In the genomic region with DNA sequence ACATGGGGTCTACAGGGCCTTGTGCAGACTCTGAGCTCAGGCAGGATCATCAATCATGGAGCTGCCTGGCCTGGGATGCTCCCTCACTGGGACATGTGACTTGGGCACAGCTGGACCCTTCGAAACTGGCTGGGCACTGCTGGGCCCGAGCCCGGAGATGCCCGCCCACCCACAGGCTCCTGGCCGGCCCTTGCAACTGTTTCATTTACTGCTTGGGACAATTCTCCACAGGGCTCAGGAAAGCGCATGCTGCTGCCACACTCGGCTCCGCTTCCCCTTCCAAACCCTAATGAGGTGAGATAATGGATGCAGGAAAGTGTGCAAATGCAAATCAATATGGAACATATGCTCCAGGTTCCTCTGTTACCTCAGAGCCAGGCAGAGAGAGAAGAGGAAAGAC, we compare ENCODE assay signal across 14 cellular contexts.
DNase-seq lines count a peak whose midpoint lies in the region; ATAC-seq and TF ChIP-seq lines count a peak whose summit lies in the region.
"Had no signal": no experiment of that assay in that cellular context is flagged by ENCODE, and none has a peak within 500 bp of the region (broad histone marks: within the 10 kb centered on the region; RNA-seq: fewer than 3 reads in every experiment).

No MANE protein-coding gene starts in this region.

- peaks cover 2% of the 10 kb centered on the region for H3K27me3 Mint-ChIP-seq in brain
- H3K27me3 Mint-ChIP-seq: CD4-positive, alpha-beta T cell had no signal

- DNase-seq in Ammon's horn (ENCODE audit: low spot score) = peak; percentile 30
- peak; percentile 97 for DNase-seq in G401 (ENCODE audit: low spot score)
- peak; percentile 33 for DNase-seq in globus pallidus (ENCODE audit: low spot score)
- DNase-seq in aorta = no peak
- no peak for DNase-seq in hepatic stellate cell (ENCODE audit: low spot score)
- DNase-seq: Caco-2; CD4-positive, alpha-beta T cell; GF-D8 had no signal

- no peak overlapping the region for H3K27ac ChIP-seq in aorta (ENCODE audit: low read depth in 1 of 2, low read length in 2 of 2)
- H3K27ac ChIP-seq: C4-2B had no signal

- ATAC-seq in aorta (ENCODE audit: low FRiP score) = no peak
- no peak for ATAC-seq in GM18519 (IDR thresholded peaks at IDR 0.05; ENCODE audit: low FRiP score, unreplicated experiment)
- ATAC-seq: GM12878 had no signal

- no peak for TF ChIP-seq CTCF in brain (conservative IDR thresholded peaks at IDR 0.05)

- peak overlapping the region in 4 of 5 experiments; percentile 28 to 85 (median 46) for H3K27ac Mint-ChIP-seq in brain
- H3K27ac Mint-ChIP-seq: CD4-positive, alpha-beta T cell had no signal

- H3K27me3 ChIP-seq in aorta (ENCODE audit: control insufficient read depth in 1 of 2, insufficient read depth in 2 of 2, low read length in 1 of 2) = no peaks in the 10 kb centered on the region

- intact Hi-C loops in aorta (cut with DNase I) = no loop called here

- H3K4me1 Mint-ChIP-seq in brain = no peaks in the 10 kb centered on the region

- 48 to 68% methylated on average over 8 of the region's 8 CpGs for WGBS in aorta, 2 donors

- in situ Hi-C loops in G401 (cut with HindIII; ENCODE audit: low sequenced_read_pairs) = no loop called here

- H3K4me3 Mint-ChIP-seq in brain = no peak overlapping the region
- H3K4me3 Mint-ChIP-seq: CD4-positive, alpha-beta T cell had no signal

- no peaks in the 10 kb centered on the region for H3K9me3 ChIP-seq in aorta (ENCODE audit: control insufficient read depth, low read length)
- H3K9me3 ChIP-seq: BE2C, Caco-2, HAP-1 had no signal

- H3K36me3 ChIP-seq in aorta (ENCODE audit: control insufficient read depth in 1 of 2, insufficient read depth in 2 of 2, low read length in 1 of 2) = no peaks in the 10 kb centered on the region
- H3K36me3 ChIP-seq: BE2C, HAP-1 had no signal

- H3K36me3 Mint-ChIP-seq in brain = no peaks in the 10 kb centered on the region

- H3K9me3 Mint-ChIP-seq in brain = no peaks in the 10 kb centered on the region
- H3K9me3 Mint-ChIP-seq: CD4-positive, alpha-beta T cell had no signal

- H3K4me3 ChIP-seq in aorta (ENCODE audit: low read length in 2 of 2) = no peak overlapping the region
- H3K4me3 ChIP-seq: GM12878, HAP-1 had no signal

- peaks cover 0 to 3% of the 10 kb centered on the region in 2 donors for H3K4me1 ChIP-seq in aorta (ENCODE audit: control insufficient read depth in 1 of 2, insufficient read depth in 2 of 2, low read length in 2 of 2)
- H3K4me1 ChIP-seq: BE2C, Caco-2, HAP-1 had no signal

Comparison
In these comparisons a context has a peak if more than half of its experiments do, and no peak if none do; other contexts are left out.
1. DNase-seq: peak in Ammon's horn (single experiment), G401 (single experiment) and globus pallidus (single experiment); none in aorta (0 of 2) and hepatic stellate cell (single experiment).